11 cellular contexts compared by ENCODE assay signal in genomic region chrX:121160987-121161386, GRCh38.
DNase-seq lines count a peak whose midpoint lies in the region; ATAC-seq and TF ChIP-seq lines count a peak whose summit lies in the region.
"Had no signal": no experiment of that assay in that cellular context is flagged by ENCODE, and none has a peak within 500 bp of the region (broad histone marks: within the 10 kb centered on the region; RNA-seq: fewer than 3 reads in every experiment).

No MANE protein-coding gene starts in this region.

- no peak overlapping the region for H3K14ac ChIP-seq in neuronal stem cell (ENCODE audit: low read length)

- no peak for TF ChIP-seq CTCF in tibial artery (IDR thresholded peaks at IDR 0.05)
- no peak for TF ChIP-seq CTCF in nephron progenitor cell (IDR thresholded peaks at IDR 0.05)

- H3K4me1 ChIP-seq in neuronal stem cell (ENCODE audit: control insufficient read depth in 2 of 2, insufficient read depth in 1 of 2, low read depth in 1 of 2, low read length in 2 of 2) (peaks cover 3 to 5% of the 10 kb centered on the region in 2 donors), tibial artery (no peaks in the 10 kb centered on the region)

- H3K9me3 Mint-ChIP-seq in activated T-cell treated with anti-CD3 and anti-CD28 coated beads, Interleukin-2, amount 50 U/mL, for 24 hours, result no peaks in the 10 kb centered on the region
- H3K9me3 Mint-ChIP-seq in nephron progenitor cell, result peaks cover 36% of the 10 kb centered on the region

- H3K36me3 ChIP-seq in neuronal stem cell (replicated peaks in 1 of 2; ENCODE audit: control insufficient read depth in 2 of 2, insufficient read depth in 2 of 2, low read length in 2 of 2) (no peaks in the 10 kb centered on the region), tibial artery (no peaks in the 10 kb centered on the region)
- H3K36me3 ChIP-seq: cardiac muscle cell had no signal

- intact Hi-C loops in tibial artery (cut with DNase I; ENCODE audit: low total_unique reads), result no loop called here

- H3K4me1 Mint-ChIP-seq in activated T-cell treated with anti-CD3 and anti-CD28 coated beads, Interleukin-2, amount 50 U/mL, for 24 hours (ENCODE audit: low read depth), result peaks cover 34% of the 10 kb centered on the region
- H3K4me1 Mint-ChIP-seq in nephron progenitor cell, result peaks cover 17% of the 10 kb centered on the region
- H3K4me1 Mint-ChIP-seq: B cell had no signal

- H2AK5ac ChIP-seq in neuronal stem cell (ENCODE audit: low read depth, low read length), result no peak overlapping the region

- H2BK12ac ChIP-seq in neuronal stem cell (ENCODE audit: low read length), result no peak overlapping the region

- H4K91ac ChIP-seq in neuronal stem cell (ENCODE audit: low read depth, low read length, poor library complexity), result no peak overlapping the region

- no peak for DNase-seq in activated T-cell treated with anti-CD3 and anti-CD28 coated beads, Interleukin-2, amount 50 U/mL, for 24 hours
- DNase-seq in activated T-cell treated with anti-CD3 and anti-CD28 coated beads, Interleukin-2, amount 50 U/mL, for 1 hour, result no peak
- DNase-seq in neuronal stem cell (ENCODE audit: low spot score), result no peak
- no peak for DNase-seq in tibial artery
- no peak for DNase-seq in nephron progenitor cell
- DNase-seq in NCI-H524 (lab: John Stamatoyannopoulos, UW), result no peak
- DNase-seq: NCI-H2029 had no signal

- H3K4me2 ChIP-seq in neuronal stem cell (ENCODE audit: insufficient read depth, low read length, poor library complexity, severe bottlenecking), result no peak overlapping the region

- H2BK15ac ChIP-seq in neuronal stem cell (ENCODE audit: low read length), result no peak overlapping the region

- H3K4me3 ChIP-seq in neuronal stem cell (ENCODE audit: low read length in 2 of 2), result no peak overlapping the region
- no peak overlapping the region for H3K4me3 ChIP-seq in tibial artery
- H3K4me3 ChIP-seq: cardiac muscle cell had no signal

- no peak overlapping the region for H3K9ac ChIP-seq in neuronal stem cell (ENCODE audit: low read depth, low read length, poor library complexity)

- no peak overlapping the region for H2BK5ac ChIP-seq in neuronal stem cell (ENCODE audit: low read length)

- no peak overlapping the region for H3K18ac ChIP-seq in neuronal stem cell (ENCODE audit: low read length)

- H3K9me3 ChIP-seq in neuronal stem cell (replicated peaks in 1 of 2; ENCODE audit: control insufficient read depth in 2 of 2, insufficient read depth in 1 of 2, low read depth in 1 of 2, low read length in 2 of 2), result no peaks in the 10 kb centered on the region
- H3K9me3 ChIP-seq in tibial artery, result no peaks in the 10 kb centered on the region

- peak overlapping the region; percentile 66 for H3K27ac Mint-ChIP-seq in activated T-cell treated with anti-CD3 and anti-CD28 coated beads, Interleukin-2, amount 50 U/mL, for 24 hours
- H3K27ac Mint-ChIP-seq in nephron progenitor cell, result no peak overlapping the region
- H3K27ac Mint-ChIP-seq: B cell had no signal

- peak overlapping the region; percentile 13 for H3K4me3 Mint-ChIP-seq in activated T-cell treated with anti-CD3 and anti-CD28 coated beads, Interleukin-2, amount 50 U/mL, for 24 hours
- no peak overlapping the region for H3K4me3 Mint-ChIP-seq in nephron progenitor cell
- H3K4me3 Mint-ChIP-seq: B cell had no signal

- H2BK120ac ChIP-seq in neuronal stem cell (ENCODE audit: low read depth, low read length), result no peak overlapping the region

- ATAC-seq in HG02571 (IDR thresholded peaks at IDR 0.05; ENCODE audit: unreplicated experiment) (peak; percentile 70), HG03571 (IDR thresholded peaks at IDR 0.05; ENCODE audit: unreplicated experiment) (peak; percentile 88)

- no peak overlapping the region for H3K23ac ChIP-seq in neuronal stem cell (ENCODE audit: low read depth, low read length, poor library complexity)

- no peaks in the 10 kb centered on the region for H3K79me1 ChIP-seq in neuronal stem cell (ENCODE audit: low read depth, low read length)

- no peak overlapping the region for H4K8ac ChIP-seq in neuronal stem cell (ENCODE audit: low read depth, low read length)

- H3K4ac ChIP-seq in neuronal stem cell (ENCODE audit: low read length), result no peak overlapping the region

- peak overlapping the region; percentile 50 for H2AFZ ChIP-seq in neuronal stem cell (ENCODE audit: low read length)

- no CpG with 5 or more reads among the region's 4 CpGs for WGBS in neuronal stem cell (ENCODE audit: extremely low coverage in 2 of 2, insufficient read length in 2 of 2, insufficient replicate concordance in 1 of 2), 2 donors

- H3K36me3 Mint-ChIP-seq in activated T-cell treated with anti-CD3 and anti-CD28 coated beads, Interleukin-2, amount 50 U/mL, for 24 hours (ENCODE audit: low read depth), result no peaks in the 10 kb centered on the region
- H3K36me3 Mint-ChIP-seq in nephron progenitor cell (ENCODE audit: low read depth), result no peaks in the 10 kb centered on the region

- H3K27ac ChIP-seq in neuronal stem cell (replicated peaks; ENCODE audit: low read length), result no peak overlapping the region
- H3K27ac ChIP-seq in tibial artery, result no peak overlapping the region
- H3K27ac ChIP-seq: cardiac muscle cell had no signal

- H3K27me3 ChIP-seq in neuronal stem cell (ENCODE audit: control insufficient read depth in 3 of 3, insufficient read depth in 3 of 3, low read depth in 1 of 3, low read length in 3 of 3) (no peaks in the 10 kb centered on the region), tibial artery (no peaks in the 10 kb centered on the region)
- H3K27me3 ChIP-seq: cardiac muscle cell had no signal

- H3K27me3 Mint-ChIP-seq in activated T-cell treated with anti-CD3 and anti-CD28 coated beads, Interleukin-2, amount 50 U/mL, for 24 hours, result peaks cover 16% of the 10 kb centered on the region
- peaks cover 2% of the 10 kb centered on the region for H3K27me3 Mint-ChIP-seq in nephron progenitor cell (ENCODE audit: low read depth, poor library complexity)
- H3K27me3 Mint-ChIP-seq: B cell had no signal
